Comparison of ENCODE assay signal across 9 cellular contexts in the genomic region with DNA sequence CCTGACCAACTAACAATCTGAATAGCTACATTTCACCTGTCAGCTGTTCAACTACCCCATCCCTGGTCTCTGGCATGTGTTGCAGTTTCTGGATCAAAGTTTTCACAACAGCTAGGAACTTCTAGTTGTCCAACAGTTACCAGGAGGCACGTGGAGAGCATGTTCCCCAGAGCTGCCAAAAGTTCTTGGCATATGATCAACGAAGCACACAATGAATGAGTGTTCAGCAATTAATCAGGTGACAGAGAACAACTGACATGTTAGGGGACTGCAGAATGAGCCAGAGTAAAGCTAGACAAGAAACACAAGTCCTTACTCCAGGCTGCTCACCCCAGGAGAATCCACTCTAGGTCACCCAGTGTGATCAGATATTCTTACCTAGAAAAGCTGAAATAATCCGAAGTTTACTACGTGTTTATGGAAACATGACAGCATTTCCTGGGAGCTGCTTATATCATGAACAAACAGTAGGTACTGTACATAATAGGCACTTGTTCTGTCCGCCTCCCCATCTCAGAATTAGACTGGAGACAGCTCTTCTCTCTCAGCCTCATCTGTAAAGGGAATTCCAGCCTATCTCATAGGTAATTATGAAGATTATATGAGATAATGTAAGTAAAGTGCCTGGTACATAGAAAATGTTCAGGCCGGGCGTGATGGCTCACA. TPM values are rescaled to one million over a fixed set of nuclear protein-coding genes. Genes with fewer than 3 reads are reported as not detected.
A peak's percentile ranks its signal among the peaks of the same experiment; 100 is the strongest.
DNase-seq lines count a peak whose midpoint lies in the region; TF ChIP-seq lines count a peak whose summit lies in the region.
"Had no signal": no experiment of that assay in that cellular context is flagged by ENCODE, and none has a peak within 500 bp of the region (broad histone marks: within the 10 kb centered on the region; RNA-seq: fewer than 3 reads in every experiment).

No MANE protein-coding gene starts in this region.

- no peak overlapping the region for H3K4me3 ChIP-seq in lower leg skin (ENCODE audit: low read depth, poor library complexity, severe bottlenecking)
- no peak overlapping the region for H3K4me3 ChIP-seq in transverse colon
- H3K4me3 ChIP-seq: dorsolateral prefrontal cortex had no signal

- WGBS in lower leg skin, 2 donors, result 46% methylated on average over 7 of the region's 7 CpGs
- 45 to 48% methylated on average over 6 to 7 of the region's 7 CpGs for WGBS in transverse colon (ENCODE audit: low coverage in 1 of 2), 2 donors

- no peaks in the 10 kb centered on the region for H3K9me3 ChIP-seq in transverse colon

- H3K36me3 ChIP-seq in transverse colon, result no peaks in the 10 kb centered on the region

- H3K27ac ChIP-seq in transverse colon, result peak overlapping the region; percentile 46 to 67 (median 51)

- DNase-seq in NCI-H1436 treated with DMSO at 0.1 percent for 48 hours (lab: John Stamatoyannopoulos, UW) (peak; percentile 54), cerebellar cortex (ENCODE audit: low spot score) (peak; percentile 13), lower leg skin (ENCODE audit: low spot score in 2 of 2) (peak; percentile 92 to 93), transverse colon (peak; percentile 33), GM10266 (ENCODE audit: extremely low spot score) (no peak), SHP77 treated with DMSO at 0.1 percent for 48 hours (lab: John Stamatoyannopoulos, UW) (no peak), NCI-H345 treated with DMSO at 0.1 percent for 48 hours (lab: John Stamatoyannopoulos, UW; ENCODE audit: unreplicated experiment) (no peak)
- DNase-seq: NCI-H524 had no signal

- intact Hi-C loops in lower leg skin (cut with DNase I; ENCODE audit: low total_unique reads) (no loop called here), transverse colon (cut with DNase I; ENCODE audit: low total_unique reads) (no loop called here)

- no peaks in the 10 kb centered on the region for H3K27me3 ChIP-seq in transverse colon
- H3K27me3 ChIP-seq: dorsolateral prefrontal cortex had no signal

- in situ Hi-C loops in transverse colon (cut with MboI; ENCODE audit: low pct_ligation_motif_present in 1 of 4, low pct_unique_long_range_greater_than_20kb in 1 of 4, low sequenced_read_pairs in 3 of 4), result no loop called here

- no peak for TF ChIP-seq POLR2A in lower leg skin (IDR thresholded peaks at IDR 0.05)
- TF ChIP-seq POLR2A in transverse colon (IDR thresholded peaks at IDR 0.05), result no peak

- H3K4me1 ChIP-seq in transverse colon, result peaks cover 0 to 15% (median 3%) of the 10 kb centered on the region in 4 donors

- no peak for TF ChIP-seq EP300 in transverse colon (IDR thresholded peaks at IDR 0.05; ENCODE audit: low read depth)

- TF ChIP-seq CTCF in lower leg skin (IDR thresholded peaks at IDR 0.05) (no peak), transverse colon (IDR thresholded peaks at IDR 0.05) (no peak), GM10266 (IDR thresholded peaks at IDR 0.05; ENCODE audit: control insufficient read depth, insufficient read depth, low read depth, missing control alignments) (no peak)

RNA-seq across cellular contexts. Expression of gene ZNF438, which starts 50.6 kb away (rescaled TPM):
- 10 to 100 TPM in 1 of 4 donors, 1 to 10 TPM in 3; 7.7 to 11.2 (median 8.7) TPM for total RNA-seq in lower leg skin
- total RNA-seq in transverse colon, result 1 to 10 TPM; 4.4 to 7.4 (median 6.4) TPM

Comparison
In these comparisons a context has a peak if more than half of its experiments do, and no peak if none do; other contexts are left out.
1. DNase-seq: peak in NCI-H1436 treated with DMSO at 0.1 percent for 48 hours (single experiment), cerebellar cortex (single experiment), lower leg skin (2 of 2) and transverse colon (single experiment); none in GM10266 (single experiment), SHP77 treated with DMSO at 0.1 percent for 48 hours (single experiment) and NCI-H345 treated with DMSO at 0.1 percent for 48 hours (single experiment).